Comparison of ENCODE assay signal across 24 cellular contexts in genomic region chr9:114539718-114540410, GRCh38.
"Had no signal": no experiment of that assay in that cellular context is flagged by ENCODE, and none has a peak within 500 bp of the region (broad histone marks: within the 10 kb centered on the region; RNA-seq: fewer than 3 reads in every experiment).

No MANE protein-coding gene starts in this region.

- H3K27ac ChIP-seq: breast epithelium, lower lobe of right lung, spleen, vagina had no signal

- DNase-seq: activated B cell treated with CpG ODN at 0.5 μM for 24 hours; activated CD4-positive, alpha-beta T cell treated with anti-CD3 and anti-CD28 coated beads, Interleukin-2, amount 50 U/mL, for 1 hour; activated CD8-positive, alpha-beta T cell treated with anti-CD3 and anti-CD28 coated beads for 36 hours; activated naive CD8-positive, alpha-beta T cell treated with anti-CD3 and anti-CD28 coated beads, Interleukin-2, amount 50 U/mL, for 24 hours; activated T-cell treated with anti-CD3 and anti-CD28 coated beads, Interleukin-2, amount 50 U/mL, for 4 hours; central memory CD4-positive, alpha-beta T cell; endodermal cell; foreskin fibroblast; head of caudate nucleus; hypothalamus; immature natural killer cell; lower lobe of right lung; mesenchymal stem cell; natural killer cell; posterior cingulate gyrus; right cardiac atrium; spleen; stimulated activated CD4-positive, alpha-beta T cell treated with anti-CD3 and anti-CD28 coated beads, Interleukin-2, amount 100 ng/mL, for 48 hours; stimulated activated naive CD4-positive, alpha-beta T cell treated with Interleukin-2 at 50 U/mL for 16 hours had no signal

- H3K27ac Mint-ChIP-seq: activated B cell treated with CpG ODN at 0.5 μM for 24 hours; activated CD8-positive, alpha-beta T cell treated with anti-CD3 and anti-CD28 coated beads for 36 hours; activated naive CD4-positive, alpha-beta T cell treated with anti-CD3 and anti-CD28 coated beads, Interleukin-2, amount 50 U/mL, for 24 hours; activated naive CD8-positive, alpha-beta T cell treated with anti-CD3 and anti-CD28 coated beads, Interleukin-2, amount 50 U/mL, for 24 hours; activated T-helper 2 cell treated with anti-CD3 and anti-CD28 coated beads, Interferon-gamma antibody, Interleukin-2, Interleukin-4, amounts not matched to agents 10 μg/mL and 5 μg/mL and 100 μg/mL, durations not matched to agents 14 hours and 24 hours and 36 hours; endodermal cell; natural killer cell; T-helper 2 cell treated with Interferon-gamma antibody and Interleukin-4, amounts not matched to agents 5 μg/mL and 100 μg/mL, for 36 hours had no signal

- H3K9me3 Mint-ChIP-seq: activated B cell treated with CpG ODN at 0.5 μM for 24 hours; activated CD8-positive, alpha-beta T cell treated with anti-CD3 and anti-CD28 coated beads for 36 hours; activated naive CD4-positive, alpha-beta T cell treated with anti-CD3 and anti-CD28 coated beads, Interleukin-2, amount 50 U/mL, for 24 hours; activated naive CD8-positive, alpha-beta T cell treated with anti-CD3 and anti-CD28 coated beads, Interleukin-2, amount 50 U/mL, for 24 hours; activated T-cell treated with anti-CD3 and anti-CD28 coated beads, Interleukin-2, amount 50 U/mL, for 4 hours; activated T-helper 2 cell treated with anti-CD3 and anti-CD28 coated beads, Interferon-gamma antibody, Interleukin-2, Interleukin-4, amounts not matched to agents 10 μg/mL and 5 μg/mL and 100 μg/mL, durations not matched to agents 14 hours and 24 hours and 36 hours; endodermal cell; immature natural killer cell; natural killer cell; T-helper 2 cell treated with Interferon-gamma antibody and Interleukin-4, amounts not matched to agents 5 μg/mL and 100 μg/mL, for 36 hours had no signal

- H3K36me3 ChIP-seq: breast epithelium, lower lobe of right lung, spleen, vagina had no signal

- H3K4me1 ChIP-seq: breast epithelium, lower lobe of right lung, vagina had no signal

- H3K9me3 ChIP-seq: breast epithelium, lower lobe of right lung, spleen, vagina had no signal

- H3K4me3 Mint-ChIP-seq: activated B cell treated with CpG ODN at 0.5 μM for 24 hours; activated CD8-positive, alpha-beta T cell treated with anti-CD3 and anti-CD28 coated beads for 36 hours; activated naive CD4-positive, alpha-beta T cell treated with anti-CD3 and anti-CD28 coated beads, Interleukin-2, amount 50 U/mL, for 24 hours; activated naive CD8-positive, alpha-beta T cell treated with anti-CD3 and anti-CD28 coated beads, Interleukin-2, amount 50 U/mL, for 24 hours; activated T-cell treated with anti-CD3 and anti-CD28 coated beads, Interleukin-2, amount 50 U/mL, for 4 hours; endodermal cell; immature natural killer cell; natural killer cell; T-helper 2 cell treated with Interferon-gamma antibody and Interleukin-4, amounts not matched to agents 5 μg/mL and 100 μg/mL, for 36 hours had no signal

- H3K4me3 ChIP-seq: breast epithelium, lower lobe of right lung, spleen, vagina had no signal

- H3K27me3 Mint-ChIP-seq: activated B cell treated with CpG ODN at 0.5 μM for 24 hours; activated naive CD4-positive, alpha-beta T cell treated with anti-CD3 and anti-CD28 coated beads, Interleukin-2, amount 50 U/mL, for 24 hours had no signal

- H3K36me3 Mint-ChIP-seq: activated naive CD4-positive, alpha-beta T cell treated with anti-CD3 and anti-CD28 coated beads, Interleukin-2, amount 50 U/mL, for 24 hours; immature natural killer cell; natural killer cell had no signal

- H3K4me1 Mint-ChIP-seq: immature natural killer cell, natural killer cell had no signal

- H3K27me3 ChIP-seq: breast epithelium, spleen, vagina had no signal
